1 cellular context compared by ENCODE assay signal in genomic region chr9:137236936-137237421, GRCh38.
TF ChIP-seq lines count a peak whose summit lies in the region.

No MANE protein-coding gene starts in this region.

TF ChIP-seq in HEK293, 187 proteins besides CTCF, POLR2A, EP300 and RAD21 (continued from another document):
- TF ChIP-seq ZNF843 (tag by site-specific recombination; IDR thresholded peaks at IDR 0.05) (0 out of 2 replicates have a peak, but pooled peaks have one; percentile 7), GLI4 (tag by site-specific recombination; IDR thresholded peaks at IDR 0.05) (peak; percentile 10; the same call in 1 of the 2 replicates), ZNF785 (tag by site-specific recombination; IDR thresholded peaks at IDR 0.05) (no peak), SCRT2 (tag by site-specific recombination; IDR thresholded peaks at IDR 0.05) (no peak), ZIC2 (tag by site-specific recombination; IDR thresholded peaks at IDR 0.05) (peak; percentile 90), GLIS1 (tag by site-specific recombination; IDR thresholded peaks at IDR 0.05) (peak; percentile 97)
- TF ChIP-seq, protein P1, sequence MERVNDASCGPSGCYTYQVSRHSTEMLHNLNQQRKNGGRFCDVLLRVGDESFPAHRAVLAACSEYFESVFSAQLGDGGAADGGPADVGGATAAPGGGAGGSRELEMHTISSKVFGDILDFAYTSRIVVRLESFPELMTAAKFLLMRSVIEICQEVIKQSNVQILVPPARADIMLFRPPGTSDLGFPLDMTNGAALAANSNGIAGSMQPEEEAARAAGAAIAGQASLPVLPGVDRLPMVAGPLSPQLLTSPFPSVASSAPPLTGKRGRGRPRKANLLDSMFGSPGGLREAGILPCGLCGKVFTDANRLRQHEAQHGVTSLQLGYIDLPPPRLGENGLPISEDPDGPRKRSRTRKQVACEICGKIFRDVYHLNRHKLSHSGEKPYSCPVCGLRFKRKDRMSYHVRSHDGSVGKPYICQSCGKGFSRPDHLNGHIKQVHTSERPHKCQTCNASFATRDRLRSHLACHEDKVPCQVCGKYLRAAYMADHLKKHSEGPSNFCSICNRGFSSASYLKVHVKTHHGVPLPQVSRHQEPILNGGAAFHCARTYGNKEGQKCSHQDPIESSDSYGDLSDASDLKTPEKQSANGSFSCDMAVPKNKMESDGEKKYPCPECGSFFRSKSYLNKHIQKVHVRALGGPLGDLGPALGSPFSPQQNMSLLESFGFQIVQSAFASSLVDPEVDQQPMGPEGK (tag by site-specific recombination; IDR thresholded peaks at IDR 0.05): peak; percentile 31; the same call in 1 of the 2 replicates
